ENCODE assay signal across 11 cellular contexts in the genomic region with DNA sequence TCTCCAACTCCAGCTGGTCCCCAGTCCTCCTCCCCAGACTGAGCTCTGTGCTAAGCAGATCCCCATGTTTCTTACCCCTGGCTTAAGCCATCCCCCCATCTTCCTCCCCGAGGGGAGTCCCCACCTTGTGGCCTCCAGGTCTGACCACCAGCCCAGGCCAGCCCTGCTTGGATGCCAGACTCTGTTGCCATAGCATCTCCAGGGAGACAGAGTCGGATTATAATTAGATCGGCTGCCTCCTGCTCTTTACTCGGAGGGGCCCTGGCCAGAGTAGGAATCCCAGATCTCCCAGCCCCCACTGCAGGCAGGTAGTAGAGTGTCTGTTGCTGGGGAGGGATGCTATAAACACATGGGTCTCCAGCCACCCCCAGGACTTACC. TPM values are rescaled to one million over a fixed set of nuclear protein-coding genes. Genes with fewer than 3 reads are reported as not detected.
A peak's percentile ranks its signal among the peaks of the same experiment; 100 is the strongest.
DNase-seq lines count a peak whose midpoint lies in the region; ATAC-seq, FAIRE-seq and TF ChIP-seq lines count a peak whose summit lies in the region.
"Had no signal": no experiment of that assay in that cellular context is flagged by ENCODE, and none has a peak within 500 bp of the region (broad histone marks: within the 10 kb centered on the region; RNA-seq: fewer than 3 reads in every experiment).

No MANE protein-coding gene starts in this region.

- H3K79me2 ChIP-seq in K562 (ENCODE audit: control insufficient read depth, insufficient read depth, low read length), result peaks cover 25% of the 10 kb centered on the region
- peaks cover 23% of the 10 kb centered on the region for H3K79me2 ChIP-seq in smooth muscle cell (ENCODE audit: low read depth)
- H3K79me2 ChIP-seq in Karpas-422 (ENCODE audit: low read length), result no peaks in the 10 kb centered on the region

- H3F3A ChIP-seq in smooth muscle cell (ENCODE audit: low read depth), result no peaks in the 10 kb centered on the region

- TF ChIP-seq CTCF in K562 (IDR thresholded peaks at IDR 0.05 in 2 of 3, conservative IDR thresholded peaks at IDR 0.05 in 1 of 3; ENCODE audit: insufficient read depth in 2 of 3, low read depth in 1 of 3, low read length in 3 of 3) (no peak), smooth muscle cell (IDR thresholded peaks at IDR 0.05; ENCODE audit: borderline replicate concordance, insufficient read depth, poor library complexity, severe bottlenecking) (no peak)

- 52% methylated on average over 3 of the region's 4 CpGs for WGBS in K562 (ENCODE audit: insufficient coverage, low coverage, missing lambda C conversion rate)
- 30% methylated on average over 4 of the region's 4 CpGs for WGBS in smooth muscle cell (ENCODE audit: low lambda C conversion rate)

- no peak for TF ChIP-seq EP300 in K562 (IDR thresholded peaks at IDR 0.05; ENCODE audit: low read length)

- H3K4me3 ChIP-seq in K562 (no peak overlapping the region), iPS-20b (ENCODE audit: low read length) (peak overlapping the region; percentile 55; the same call in 1 of the 2 replicates), smooth muscle cell (no peak overlapping the region), Karpas-422 (ENCODE audit: low read length) (no peak overlapping the region)

- H3K27me3 ChIP-seq in K562 (ENCODE audit: control insufficient read depth in 2 of 2, insufficient read depth in 2 of 2, low read length in 2 of 2), result no peaks in the 10 kb centered on the region
- H3K27me3 ChIP-seq in iPS-20b (ENCODE audit: insufficient read depth, low read length), result no peaks in the 10 kb centered on the region
- no peaks in the 10 kb centered on the region for H3K27me3 ChIP-seq in smooth muscle cell (ENCODE audit: low read depth)
- no peaks in the 10 kb centered on the region for H3K27me3 ChIP-seq in Karpas-422 (ENCODE audit: low read length)

- POLR2A ChIA-PET in K562 (lab: Yijun Ruan, JAX), result interaction anchor here (0.6 kb wide), 1 partner anchor 1022 kb away, joined by 3 read pairs; no protein-coding TSS in a partner anchor

- TF ChIP-seq RAD21 in K562 (CRISPR knock-in tag; conservative IDR thresholded peaks at IDR 0.05 in 1 of 2, IDR thresholded peaks at IDR 0.05 in 1 of 2), result no peak

- no peak for TF ChIP-seq POLR2A in K562 (conservative IDR thresholded peaks at IDR 0.05)

- no peak overlapping the region for H2AFZ ChIP-seq in K562 (ENCODE audit: low read depth, low read length)
- H2AFZ ChIP-seq in smooth muscle cell (ENCODE audit: low read depth), result no peak overlapping the region
- H2AFZ ChIP-seq in Karpas-422 (ENCODE audit: low read length), result no peak overlapping the region

- H3K9ac ChIP-seq in K562 (ENCODE audit: insufficient read depth in 1 of 2, low read depth in 2 of 2, low read length in 2 of 2), result peak overlapping the region in 1 of 2 experiments; percentile 88; a peak in 1 of 4 replicates
- H3K9ac ChIP-seq in iPS-20b (ENCODE audit: low read depth, low read length), result peak overlapping the region; percentile 36; the same call in 1 of the 2 replicates
- H3K9ac ChIP-seq in smooth muscle cell (ENCODE audit: low read depth), result peak overlapping the region; percentile 63
- H3K9ac ChIP-seq in Karpas-422 (ENCODE audit: low read length), result no peak overlapping the region

- H3K4me1 ChIP-seq in K562 (replicated peaks in 1 of 2; ENCODE audit: control insufficient read depth in 2 of 2, insufficient read depth in 2 of 2, low read length in 2 of 2) (peaks cover 33 to 57% of the 10 kb centered on the region in 2 experiments), iPS-20b (ENCODE audit: insufficient read depth, low read length) (peaks cover 12% of the 10 kb centered on the region; the same call in 1 of the 2 replicates), smooth muscle cell (ENCODE audit: low read depth) (peaks cover 28% of the 10 kb centered on the region), Karpas-422 (ENCODE audit: low read length) (peaks cover 17% of the 10 kb centered on the region)

- DNase-seq in NCI-H1092 treated with DMSO at 0.1 percent for 48 hours (lab: John Stamatoyannopoulos, UW) (peak; percentile 41), K562 (ENCODE audit: extremely low read depth in 1 of 4, low spot score in 3 of 4) (peak in 1 of 4 experiments; percentile 31), smooth muscle cell (lab: John Stamatoyannopoulos, UW; ENCODE audit: unreplicated experiment) (no peak), Karpas-422 (no peak), HT-29 (ENCODE audit: low spot score) (no peak), GF-D8 (lab: John Stamatoyannopoulos, UW) (no peak)
- DNase-seq in activated naive CD4-positive, alpha-beta T cell treated with anti-CD3 and anti-CD28 coated beads, Interleukin-2, amount 50 U/mL, for 16 hours, result no peak
- DNase-seq: activated naive CD4-positive, alpha-beta T cell; foreskin fibroblast had no signal

- no TSS peak for BruUV-seq in K562 (replicated peaks; lab: Mats Ljungman, UMichigan)

- no peak for FAIRE-seq in K562 (lab: Jason Lieb, UNC)

- H3K4me2 ChIP-seq in K562 (ENCODE audit: insufficient read depth, low read length) (peak overlapping the region; percentile 84), smooth muscle cell (peak overlapping the region; percentile 95), Karpas-422 (ENCODE audit: low read depth, low read length, poor library complexity, severe bottlenecking) (no peak overlapping the region)

- no peaks in the 10 kb centered on the region; the same call in 1 of the 2 replicates for H4K20me1 ChIP-seq in K562 (replicated peaks; ENCODE audit: control insufficient read depth, insufficient read depth, low read length)
- H4K20me1 ChIP-seq in smooth muscle cell (ENCODE audit: low read depth), result no peaks in the 10 kb centered on the region
- no peaks in the 10 kb centered on the region for H4K20me1 ChIP-seq in Karpas-422 (ENCODE audit: insufficient read depth, low read depth, low read length)

- H3K27ac ChIP-seq in K562 (ENCODE audit: extremely low read depth, low read depth, low read length) (no peak overlapping the region; the same call in 2 of the 3 replicates), iPS-20b (ENCODE audit: low read length) (no peak overlapping the region), smooth muscle cell (ENCODE audit: low read depth) (peak overlapping the region; percentile 54), Karpas-422 (ENCODE audit: low read length) (no peak overlapping the region)
- H3K27ac ChIP-seq: HL-60 had no signal

- peaks cover 3% of the 10 kb centered on the region for H3K9me1 ChIP-seq in K562 (ENCODE audit: control insufficient read depth, insufficient read depth, low read length)

- H3K36me3 ChIP-seq in K562 (ENCODE audit: control insufficient read depth, insufficient read depth, low read length), result peaks cover 16% of the 10 kb centered on the region
- peaks cover 6% of the 10 kb centered on the region; the same call in 1 of the 2 replicates for H3K36me3 ChIP-seq in iPS-20b (ENCODE audit: insufficient read depth, low read depth, low read length)
- no peaks in the 10 kb centered on the region for H3K36me3 ChIP-seq in smooth muscle cell (ENCODE audit: low read depth)
- no peaks in the 10 kb centered on the region for H3K36me3 ChIP-seq in Karpas-422 (ENCODE audit: insufficient read depth, low read length)

- H3K9me2 ChIP-seq in Karpas-422 (replicated peaks; ENCODE audit: insufficient read depth, low read length), result no peaks in the 10 kb centered on the region

- intact Hi-C loops in K562 (cut with micrococcal nuclease), result loop anchor here (5.0 kb wide), 4 partner anchors 64 to 274 kb away; partner anchors contain the start of genes C3orf62 and USP4

- in situ Hi-C loops in K562 (cut with MboI), result loop anchor here (25.0 kb wide), 1 partner anchor 264 kb away; the partner anchor contains the start of gene NICN1

- H3K9me3 ChIP-seq in K562 (replicated peaks; ENCODE audit: control insufficient read depth, insufficient read depth, low read depth, low read length) (no peaks in the 10 kb centered on the region), iPS-20b (ENCODE audit: insufficient read depth, low read depth, low read length) (no peaks in the 10 kb centered on the region), smooth muscle cell (replicated peaks; ENCODE audit: low read depth) (no peaks in the 10 kb centered on the region), Karpas-422 (ENCODE audit: low read length) (no peaks in the 10 kb centered on the region)

- CTCF ChIA-PET in K562 (lab: Yijun Ruan, JAX; ENCODE audit: low intra/inter-chr PET ratio), result no interaction called here

- no peak for ATAC-seq in K562

RNA-seq across cellular contexts. Expression of gene KLHDC8B, which starts 2.4 kb away (rescaled TPM):
- 21.4 and 56.1 TPM in 2 replicates for total RNA-seq in K562 (2011; cell fraction: chromatin; rRNA removed; ENCODE audit: low replicate concordance)
- total RNA-seq in K562 (2011; cell fraction: nucleolus; rRNA removed), result 52.7 and 60.5 TPM in 2 replicates
- total RNA-seq in K562 (2011; cell fraction: nucleoplasm; rRNA removed), result 34.7 and 36.8 TPM in 2 replicates
- total RNA-seq in K562 (2014; rRNA removed) (28.6 and 39.4 TPM in 2 replicates), K562 (2014; rRNA removed; fragmentation: Illumina TruSeq; extraction: Trizol) (23.3 and 25.2 TPM in 2 replicates), K562 (2015; rRNA removed; fragmentation: Illumina TruSeq; extraction: Trizol) (24.1 and 25.6 TPM in 2 replicates), K562 (2021) (32.9 and 34.1 TPM in 2 replicates), smooth muscle cell (20.8 and 22.5 TPM in 2 replicates)
- polyA plus RNA-seq in K562 (2011; rRNA removed) (33.9 and 34.8 TPM in 2 replicates), K562 (2014; fragmentation: Illumina TruSeq; extraction: Trizol) (24.1 and 30.4 TPM in 2 replicates), K562 (2014; fragmentation: Nextera tagmentation; extraction: Ambion mirVana) (1 to 10 TPM; 6.9 TPM), K562 (2014; rRNA removed) (20.2 and 25.5 TPM in 2 replicates), smooth muscle cell (42.1 and 51.9 TPM in 2 replicates)
- polyA plus RNA-seq in K562 (2011; cell fraction: cytosol; rRNA removed), result 32.7 and 43.1 TPM in 2 replicates
- polyA plus RNA-seq in K562 (2011; cell fraction: nucleus; rRNA removed), result 49.0 and 53.6 TPM in 2 replicates
- 28.6 and 59.4 TPM in 2 replicates for polyA plus RNA-seq in K562 (2012)
- 24.4 and 28.8 TPM in 2 replicates for polyA minus RNA-seq in K562 (2011; rRNA and poly(A)+ RNA removed)
- 15.7 and 18.0 TPM in 2 replicates for polyA minus RNA-seq in K562 (2011; cell fraction: cytosol; rRNA and poly(A)+ RNA removed)
- polyA minus RNA-seq in K562 (2011; cell fraction: nucleus; rRNA and poly(A)+ RNA removed), result 20.1 and 28.9 TPM in 2 replicates
- 8.4 and 16.5 TPM in 2 replicates for total RNA-seq in Karpas-422 (2014; rRNA removed; shearing (Covaris generic); ENCODE audit: low replicate concordance)
- 0.42 TPM in 1 of 2 replicates, not detected in the other for total RNA-seq in HT-29 (2014; rRNA removed; shearing (Covaris generic))

RNA-seq across cellular contexts. Expression of gene CCDC71, which starts 7.7 kb away (rescaled TPM):
- total RNA-seq in K562 (2011; cell fraction: chromatin; rRNA removed; ENCODE audit: low replicate concordance), result 13.4 and 54.6 TPM in 2 replicates
- 53.7 and 63.5 TPM in 2 replicates for total RNA-seq in K562 (2011; cell fraction: nucleolus; rRNA removed)
- total RNA-seq in K562 (2011; cell fraction: nucleoplasm; rRNA removed), result 22.3 and 35.1 TPM in 2 replicates
- total RNA-seq in K562 (2014; rRNA removed) (14.3 and 24.7 TPM in 2 replicates), K562 (2014; rRNA removed; fragmentation: Illumina TruSeq; extraction: Trizol) (5.6 and 7.4 TPM in 2 replicates), K562 (2015; rRNA removed; fragmentation: Illumina TruSeq; extraction: Trizol) (12.2 and 13.0 TPM in 2 replicates), K562 (2021) (18.4 and 18.7 TPM in 2 replicates), smooth muscle cell (19.6 and 33.8 TPM in 2 replicates)
- polyA plus RNA-seq in K562 (2011; rRNA removed) (14.1 and 15.6 TPM in 2 replicates), K562 (2014; fragmentation: Illumina TruSeq; extraction: Trizol) (17.1 and 20.1 TPM in 2 replicates), K562 (2014; fragmentation: Nextera tagmentation; extraction: Ambion mirVana) (under 1 TPM; 0.13 to 0.31 TPM), K562 (2014; rRNA removed) (19.3 and 21.7 TPM in 2 replicates), smooth muscle cell (0.59 and 0.80 TPM in 2 replicates)
- polyA plus RNA-seq in K562 (2011; cell fraction: cytosol; rRNA removed), result 19.2 and 44.4 TPM in 2 replicates
- 10.1 and 19.3 TPM in 2 replicates for polyA plus RNA-seq in K562 (2011; cell fraction: nucleus; rRNA removed)
- 14.7 and 17.3 TPM in 2 replicates for polyA plus RNA-seq in K562 (2012)
- 15.1 and 20.5 TPM in 2 replicates for polyA minus RNA-seq in K562 (2011; rRNA and poly(A)+ RNA removed)
- 12.4 and 16.3 TPM in 2 replicates for polyA minus RNA-seq in K562 (2011; cell fraction: cytosol; rRNA and poly(A)+ RNA removed)
- polyA minus RNA-seq in K562 (2011; cell fraction: nucleus; rRNA and poly(A)+ RNA removed), result 27.5 and 33.1 TPM in 2 replicates
- 18.4 and 22.0 TPM in 2 replicates for total RNA-seq in Karpas-422 (2014; rRNA removed; shearing (Covaris generic); ENCODE audit: low replicate concordance)
- 12.4 and 19.5 TPM in 2 replicates for total RNA-seq in HT-29 (2014; rRNA removed; shearing (Covaris generic))

RNA-seq across cellular contexts. Expression of gene LAMB2, which starts 40.9 kb away (rescaled TPM):
- 150 and 415 TPM in 2 replicates for total RNA-seq in K562 (2011; cell fraction: chromatin; rRNA removed; ENCODE audit: low replicate concordance)
- 171 and 192 TPM in 2 replicates for total RNA-seq in K562 (2011; cell fraction: nucleolus; rRNA removed)
- 123 and 131 TPM in 2 replicates for total RNA-seq in K562 (2011; cell fraction: nucleoplasm; rRNA removed)
- total RNA-seq in K562 (2014; rRNA removed) (11.1 and 16.2 TPM in 2 replicates), K562 (2014; rRNA removed; fragmentation: Illumina TruSeq; extraction: Trizol) (4.9 and 6.0 TPM in 2 replicates), K562 (2015; rRNA removed; fragmentation: Illumina TruSeq; extraction: Trizol) (6.4 and 6.7 TPM in 2 replicates), K562 (2021) (17.5 and 17.9 TPM in 2 replicates), smooth muscle cell (354 and 503 TPM in 2 replicates)
- polyA plus RNA-seq in K562 (2011; rRNA removed) (19.9 and 39.0 TPM in 2 replicates), K562 (2014; fragmentation: Illumina TruSeq; extraction: Trizol) (17.2 and 18.4 TPM in 2 replicates), K562 (2014; fragmentation: Nextera tagmentation; extraction: Ambion mirVana) (1 to 10 TPM; 1.4 to 3.0 TPM), K562 (2014; rRNA removed) (22.8 and 26.0 TPM in 2 replicates), smooth muscle cell (456 and 471 TPM in 2 replicates)
- polyA plus RNA-seq in K562 (2011; cell fraction: cytosol; rRNA removed), result 17.5 and 18.1 TPM in 2 replicates
- 458 and 581 TPM in 2 replicates for polyA plus RNA-seq in K562 (2011; cell fraction: nucleus; rRNA removed)
- 23.7 and 43.7 TPM in 2 replicates for polyA plus RNA-seq in K562 (2012)
- 20.4 and 20.6 TPM in 2 replicates for polyA minus RNA-seq in K562 (2011; rRNA and poly(A)+ RNA removed)
- polyA minus RNA-seq in K562 (2011; cell fraction: cytosol; rRNA and poly(A)+ RNA removed), result 13.8 and 22.3 TPM in 2 replicates
- polyA minus RNA-seq in K562 (2011; cell fraction: nucleus; rRNA and poly(A)+ RNA removed), result 29.9 and 34.7 TPM in 2 replicates
- total RNA-seq in Karpas-422 (2014; rRNA removed; shearing (Covaris generic); ENCODE audit: low replicate concordance), result 3.8 TPM in 1 of 2 replicates, not detected in the other
- total RNA-seq in HT-29 (2014; rRNA removed; shearing (Covaris generic)), result 49.5 and 56.8 TPM in 2 replicates

RNA-seq across cellular contexts. Expression of gene USP19, which starts 53.2 kb away (rescaled TPM):
- total RNA-seq in K562 (2011; cell fraction: chromatin; rRNA removed; ENCODE audit: low replicate concordance), result 72.0 and 145 TPM in 2 replicates
- 82.7 and 95.3 TPM in 2 replicates for total RNA-seq in K562 (2011; cell fraction: nucleolus; rRNA removed)
- 51.1 and 55.9 TPM in 2 replicates for total RNA-seq in K562 (2011; cell fraction: nucleoplasm; rRNA removed)
- total RNA-seq in K562 (2014; rRNA removed), result 38.1 and 42.0 TPM in 2 replicates
- total RNA-seq in K562 (2014; rRNA removed; fragmentation: Illumina TruSeq; extraction: Trizol), result 15.5 and 20.0 TPM in 2 replicates
- total RNA-seq in K562 (2015; rRNA removed; fragmentation: Illumina TruSeq; extraction: Trizol), result 20.8 and 25.2 TPM in 2 replicates
- 64.7 and 65.9 TPM in 2 replicates for total RNA-seq in K562 (2021)
- 36.9 and 43.3 TPM in 2 replicates for polyA plus RNA-seq in K562 (2011; rRNA removed)
- polyA plus RNA-seq in K562 (2011; cell fraction: cytosol; rRNA removed), result 29.8 and 52.3 TPM in 2 replicates
- 124 and 151 TPM in 2 replicates for polyA plus RNA-seq in K562 (2011; cell fraction: nucleus; rRNA removed)
- polyA plus RNA-seq in K562 (2012), result 32.1 and 45.6 TPM in 2 replicates
- polyA plus RNA-seq in K562 (2014; fragmentation: Illumina TruSeq; extraction: Trizol), result 34.9 and 37.6 TPM in 2 replicates
- polyA plus RNA-seq in K562 (2014; fragmentation: Nextera tagmentation; extraction: Ambion mirVana), result under 1 TPM; 0.24 to 0.43 TPM
- polyA plus RNA-seq in K562 (2014; rRNA removed), result 37.9 and 47.7 TPM in 2 replicates
- 61.0 and 69.3 TPM in 2 replicates for polyA minus RNA-seq in K562 (2011; rRNA and poly(A)+ RNA removed)
- 30.9 and 34.9 TPM in 2 replicates for polyA minus RNA-seq in K562 (2011; cell fraction: cytosol; rRNA and poly(A)+ RNA removed)
- 32.2 and 36.4 TPM in 2 replicates for polyA minus RNA-seq in K562 (2011; cell fraction: nucleus; rRNA and poly(A)+ RNA removed)
- total RNA-seq in smooth muscle cell, result 21.1 and 42.3 TPM in 2 replicates
- 20.6 and 22.1 TPM in 2 replicates for polyA plus RNA-seq in smooth muscle cell
- total RNA-seq in Karpas-422 (2014; rRNA removed; shearing (Covaris generic); ENCODE audit: low replicate concordance), result 31.5 and 111 TPM in 2 replicates
- total RNA-seq in HT-29 (2014; rRNA removed; shearing (Covaris generic)), result 39.3 and 49.3 TPM in 2 replicates
